2 cellular contexts compared by ENCODE assay signal in genomic region chr20:48294942-48295341, GRCh38.
TF ChIP-seq lines count a peak whose summit lies in the region.

No MANE protein-coding gene starts in this region.

TF ChIP-seq in HCT116, 20 proteins besides CTCF, POLR2A, EP300 and RAD21 (continued from another document):
- TF ChIP-seq REST (IDR thresholded peaks at IDR 0.05; ENCODE audit: low read depth) (no peak), ZBTB33 (IDR thresholded peaks at IDR 0.05; ENCODE audit: extremely low read depth, insufficient replicate concordance, low read length) (no peak), CEBPB (IDR thresholded peaks at IDR 0.05; ENCODE audit: low read depth) (no peak), EZH2phosphoT487 (IDR thresholded peaks at IDR 0.05; ENCODE audit: borderline replicate concordance) (no peak), MAX (IDR thresholded peaks at IDR 0.05) (no peak)

TF ChIP-seq in WTC11, 78 proteins besides CTCF, POLR2A, EP300 and RAD21 (continued from another document):
- TF ChIP-seq E2F1 (CRISPR knock-in tag; IDR thresholded peaks at IDR 0.05) = no peak
- no peak for TF ChIP-seq RORB (CRISPR knock-in tag; IDR thresholded peaks at IDR 0.05)
- TF ChIP-seq USF2 (CRISPR knock-in tag; IDR thresholded peaks at IDR 0.05) = no peak
- TF ChIP-seq ZNF671 (CRISPR knock-in tag; IDR thresholded peaks at IDR 0.05) = no peak
- TF ChIP-seq RELA (CRISPR knock-in tag; IDR thresholded peaks at IDR 0.05; ENCODE audit: borderline replicate concordance) = no peak
- no peak for TF ChIP-seq E2F5 (CRISPR knock-in tag; IDR thresholded peaks at IDR 0.05)
- TF ChIP-seq KAT7 (CRISPR knock-in tag; IDR thresholded peaks at IDR 0.05; ENCODE audit: borderline replicate concordance) = no peak
- no peak for TF ChIP-seq FOXP1 (CRISPR knock-in tag; IDR thresholded peaks at IDR 0.05; ENCODE audit: borderline replicate concordance)
- TF ChIP-seq ZNF232 (CRISPR knock-in tag; IDR thresholded peaks at IDR 0.05) = no peak
